In genomic region chrX:22220941-22221340, GRCh38 we compare ENCODE assay signal across 13 cellular contexts. TPM values are rescaled to one million over a fixed set of nuclear protein-coding genes. Genes with fewer than 3 reads are reported as not detected.
DNase-seq lines count a peak whose midpoint lies in the region; ATAC-seq, FAIRE-seq and TF ChIP-seq lines count a peak whose summit lies in the region.
"Had no signal": no experiment of that assay in that cellular context is flagged by ENCODE, and none has a peak within 500 bp of the region (broad histone marks: within the 10 kb centered on the region; RNA-seq: fewer than 3 reads in every experiment).

No MANE protein-coding gene starts in this region.

- POLR2A ChIA-PET in PC-9 (lab: Charles Lee; ENCODE audit: unreplicated experiment) (no interaction called here), endothelial cell of umbilical vein (lab: Charles Lee) (no interaction called here)

- no peaks in the 10 kb centered on the region for H3K9me1 ChIP-seq in endothelial cell of umbilical vein (replicated peaks; ENCODE audit: control insufficient read depth, extremely low read depth, insufficient read depth, low read length)

- intact Hi-C loops in PC-9 (cut with micrococcal nuclease; ENCODE audit: unreplicated experiment) (no loop called here), endothelial cell of umbilical vein (cut with micrococcal nuclease) (no loop called here)

- ATAC-seq in HG02623 (IDR thresholded peaks at IDR 0.05; ENCODE audit: unreplicated experiment) (no peak), HG02973 (IDR thresholded peaks at IDR 0.05; ENCODE audit: unreplicated experiment) (no peak)

- CTCF ChIA-PET in PC-9 (lab: Charles Lee) (no interaction called here), endothelial cell of umbilical vein (lab: Charles Lee) (no interaction called here)

- DNase-seq in EL (peak; percentile 85), PC-9 (peak; percentile 32 to 87), endothelial cell of umbilical vein (ENCODE audit: low read depth, low spot score) (peak; percentile 57), osteoblast (ENCODE audit: insufficient read length, low spot score, missing footprints) (no peak), NCI-H146 treated with DMSO at 0.1 percent for 48 hours (lab: John Stamatoyannopoulos, UW; ENCODE audit: unreplicated experiment) (no peak), H7 (no peak)
- DNase-seq: activated T-cell treated with anti-CD3 and anti-CD28 coated beads for 4 hours; CD4-positive, alpha-beta T cell; NCI-H1092 treated with DMSO at 0.1 percent for 48 hours; stomach; WERI-Rb-1 had no signal

- no peaks in the 10 kb centered on the region for H4K20me1 ChIP-seq in PC-9 (ENCODE audit: insufficient read depth)
- no peaks in the 10 kb centered on the region for H4K20me1 ChIP-seq in endothelial cell of umbilical vein (replicated peaks; ENCODE audit: control insufficient read depth, extremely low read depth, insufficient read depth, low read length)
- no peaks in the 10 kb centered on the region for H4K20me1 ChIP-seq in osteoblast (ENCODE audit: insufficient read depth, low read length)

- peaks cover 17% of the 10 kb centered on the region for H3K4me1 ChIP-seq in PC-9 (replicated peaks; ENCODE audit: insufficient read depth)
- peaks cover 12% of the 10 kb centered on the region for H3K4me1 ChIP-seq in endothelial cell of umbilical vein (ENCODE audit: control insufficient read depth, extremely low read depth, insufficient read depth, low read length)
- no peaks in the 10 kb centered on the region for H3K4me1 ChIP-seq in osteoblast (ENCODE audit: insufficient read depth, low read length)
- H3K4me1 ChIP-seq: stomach had no signal

- H3K27ac ChIP-seq in PC-9 (peak overlapping the region; percentile 78), endothelial cell of umbilical vein (ENCODE audit: insufficient read depth, low read depth, low read length) (peak overlapping the region; percentile 48), osteoblast (ENCODE audit: low read depth, low read length) (peak overlapping the region; percentile 7)
- H3K27ac ChIP-seq: stomach, WERI-Rb-1 had no signal

- H3K4me3 ChIP-seq in PC-9 (no peak overlapping the region), endothelial cell of umbilical vein (replicated peaks in 1 of 3; ENCODE audit: insufficient read depth in 1 of 3, low read depth in 1 of 3, low read length in 3 of 3) (no peak overlapping the region), osteoblast (ENCODE audit: insufficient read depth, low read length) (no peak overlapping the region), H7 (ENCODE audit: insufficient read depth, low read depth, low read length) (no peak overlapping the region)
- H3K4me3 ChIP-seq: stomach had no signal

- H3K4me2 ChIP-seq in PC-9 (peak overlapping the region; percentile 27), endothelial cell of umbilical vein (ENCODE audit: insufficient read depth, low read length) (no peak overlapping the region), osteoblast (ENCODE audit: insufficient read depth, low read length) (no peak overlapping the region)

- TF ChIP-seq POLR2A in endothelial cell of umbilical vein (IDR thresholded peaks at IDR 0.05; ENCODE audit: low read depth, low read length), result no peak

- H3K9me2 ChIP-seq in PC-9 (ENCODE audit: insufficient read depth), result no peaks in the 10 kb centered on the region

- H3K9ac ChIP-seq in endothelial cell of umbilical vein (replicated peaks; ENCODE audit: extremely low read depth, insufficient read depth, low read length), result no peak overlapping the region

- peak; percentile 82 for FAIRE-seq in endothelial cell of umbilical vein (lab: Jason Lieb, UNC)

- H2AFZ ChIP-seq in PC-9 (no peak overlapping the region), endothelial cell of umbilical vein (ENCODE audit: low read depth, low read length) (peak overlapping the region; percentile 54), osteoblast (ENCODE audit: low read length) (no peak overlapping the region)

- dilution Hi-C loops in endothelial cell of umbilical vein (cut with MboI; ENCODE audit: extremely low pct_ligation_motif_present, low sequenced_read_pairs), result no loop called here

- H3K79me2 ChIP-seq in PC-9 (ENCODE audit: low read depth), result no peaks in the 10 kb centered on the region
- H3K79me2 ChIP-seq in endothelial cell of umbilical vein (ENCODE audit: control insufficient read depth, insufficient read depth, low read length), result no peaks in the 10 kb centered on the region
- H3K79me2 ChIP-seq in osteoblast (ENCODE audit: insufficient read depth, low read length), result no peaks in the 10 kb centered on the region

- H3K27me3 ChIP-seq in PC-9 (ENCODE audit: insufficient read depth, low read depth), result no peaks in the 10 kb centered on the region
- no peaks in the 10 kb centered on the region for H3K27me3 ChIP-seq in endothelial cell of umbilical vein (ENCODE audit: control insufficient read depth in 2 of 2, insufficient read depth in 2 of 2, low read length in 2 of 2)
- H3K27me3 ChIP-seq in osteoblast (ENCODE audit: insufficient read depth, low read length), result no peaks in the 10 kb centered on the region
- no peaks in the 10 kb centered on the region for H3K27me3 ChIP-seq in H7 (ENCODE audit: control insufficient read depth, insufficient read depth, low read length)
- H3K27me3 ChIP-seq: stomach had no signal

- H3K36me3 ChIP-seq in PC-9 (ENCODE audit: low read depth) (no peaks in the 10 kb centered on the region), endothelial cell of umbilical vein (ENCODE audit: control insufficient read depth in 2 of 2, extremely low read depth in 1 of 2, insufficient read depth in 2 of 2, low read length in 2 of 2) (no peaks in the 10 kb centered on the region), osteoblast (ENCODE audit: insufficient read depth, low read length) (no peaks in the 10 kb centered on the region), H7 (replicated peaks; ENCODE audit: control insufficient read depth, insufficient read depth, low read length) (no peaks in the 10 kb centered on the region)
- H3K36me3 ChIP-seq: stomach, WERI-Rb-1 had no signal

- TF ChIP-seq CTCF in PC-9 (conservative IDR thresholded peaks at IDR 0.05) (no peak), endothelial cell of umbilical vein (IDR thresholded peaks at IDR 0.05; ENCODE audit: extremely low read depth in 1 of 2, insufficient read depth in 1 of 2, low read depth in 1 of 2, low read length in 2 of 2) (no peak), osteoblast (IDR thresholded peaks at IDR 0.05; ENCODE audit: extremely low read depth, low read depth, low read length) (no peak)

- BruUV-seq in PC-9 (replicated peaks; lab: Mats Ljungman, UMichigan) (no TSS peak), endothelial cell of umbilical vein (replicated peaks; lab: Mats Ljungman, UMichigan) (no TSS peak)

- peaks cover 8% of the 10 kb centered on the region; the same call in 1 of the 2 replicates for H3F3A ChIP-seq in PC-9 (ENCODE audit: insufficient read depth, low read depth)

- H3K9me3 ChIP-seq in PC-9 (ENCODE audit: insufficient read depth, low read depth), result no peaks in the 10 kb centered on the region
- no peaks in the 10 kb centered on the region for H3K9me3 ChIP-seq in endothelial cell of umbilical vein (replicated peaks; ENCODE audit: control insufficient read depth, insufficient read depth, low read length)
- no peaks in the 10 kb centered on the region for H3K9me3 ChIP-seq in osteoblast (ENCODE audit: low read depth, low read length)
- H3K9me3 ChIP-seq: stomach had no signal

TF ChIP-seq in endothelial cell of umbilical vein, 7 proteins besides CTCF, POLR2A, EP300 and RAD21:
- TF ChIP-seq FOS (IDR thresholded peaks at IDR 0.05; ENCODE audit: borderline replicate concordance, insufficient read depth, low read length) (peak; percentile 87), JUN (IDR thresholded peaks at IDR 0.05; ENCODE audit: borderline replicate concordance, insufficient read depth, insufficient read length, low read depth) (peak; percentile 46), GATA2 (IDR thresholded peaks at IDR 0.05; ENCODE audit: insufficient read depth, insufficient read length, low read depth, low read length) (no peak)

RNA-seq across cellular contexts. Expression of gene CBLL2, which starts 51.8 kb away (rescaled TPM):
- total RNA-seq in PC-9 (2021) (not detected in 2 replicates), endothelial cell of umbilical vein (not detected in 2 replicates), osteoblast (under 0.01 TPM in 2 replicates)
- not detected in 2 replicates for polyA plus RNA-seq in endothelial cell of umbilical vein
- not detected in 2 replicates for polyA plus RNA-seq in endothelial cell of umbilical vein (2011; cell fraction: cytosol; rRNA removed)
- polyA plus RNA-seq in endothelial cell of umbilical vein (2011; cell fraction: nucleus; rRNA removed), result not detected in 2 replicates
- not detected in 2 replicates for polyA plus RNA-seq in endothelial cell of umbilical vein (2012)
- polyA minus RNA-seq in endothelial cell of umbilical vein, result not detected in 2 replicates
- polyA minus RNA-seq in endothelial cell of umbilical vein (2011; cell fraction: cytosol; rRNA and poly(A)+ RNA removed), result not detected
- not detected in 2 replicates for polyA minus RNA-seq in endothelial cell of umbilical vein (2011; cell fraction: nucleus; rRNA and poly(A)+ RNA removed)
- total RNA-seq in H7 (2014; rRNA removed; shearing (Covaris generic)), result not detected in 2 replicates
- total RNA-seq: CD4-positive, alpha-beta T cell; stomach had no signal
- polyA plus RNA-seq: stomach had no signal

Comparison
In these comparisons a context has a peak if more than half of its experiments do, and no peak if none do; other contexts are left out.
1. DNase-seq: peak in EL (single experiment), PC-9 (2 of 2) and endothelial cell of umbilical vein (single experiment); none in osteoblast (single experiment), NCI-H146 treated with DMSO at 0.1 percent for 48 hours (single experiment) and H7 (single experiment).
2. H3K27ac ChIP-seq: peak in every context shown above with its lines; median percentile 78 in PC-9; 48 in endothelial cell of umbilical vein; 7 in osteoblast.